28 cellular contexts compared by ENCODE assay signal in genomic region chr5:91418158-91418557, GRCh38.
"Had no signal": no experiment of that assay in that cellular context is flagged by ENCODE, and none has a peak within 500 bp of the region (broad histone marks: within the 10 kb centered on the region; RNA-seq: fewer than 3 reads in every experiment).

No MANE protein-coding gene starts in this region.

- DNase-seq: activated CD4-positive, alpha-beta memory T cell treated with anti-CD3 and anti-CD28 coated beads for 36 hours; activated CD4-positive, alpha-beta T cell treated with anti-CD3 and anti-CD28 coated beads, Interleukin-2, amount 10 ng/mL, durations not matched to agents 24 days and 14 days; activated CD4-positive, CD25-positive, alpha-beta regulatory T cell treated with anti-CD3 and anti-CD28 coated beads, Interleukin-2, amount 50 U/mL, for 72 hours; activated CD8-positive, alpha-beta memory T cell treated with anti-CD3 and anti-CD28 coated beads, Interleukin-2, amount 50 U/mL, for 4 hours; activated effector memory CD4-positive, alpha-beta T cell treated with anti-CD3 and anti-CD28 coated beads, Interleukin-2, amount 50 U/mL, for 16 hours; activated naive CD4-positive, alpha-beta T cell treated with anti-CD3 and anti-CD28 coated beads for 36 hours; activated T-cell treated with anti-CD3 and anti-CD28 coated beads, Interleukin-2, amount 50 U/mL, for 1 hour; amniotic stem cell; brain microvascular endothelial cell; cortex of kidney; effector memory CD8-positive, alpha-beta T cell; head of caudate nucleus; hippocampal formation; left colon; midbrain; naive thymus-derived CD4-positive, alpha-beta T cell; occipital lobe; posterior cingulate gyrus; right lobe of liver; stimulated activated CD4-positive, alpha-beta T cell treated with anti-CD3 and anti-CD28 coated beads, Interleukin-4, amount 100 ng/mL, for 4 hours; stimulated activated CD8-positive, alpha-beta memory T cell treated with anti-CD3 and anti-CD28 coated beads, Interleukin-4, amount 100 ng/mL, for 48 hours; stimulated activated naive B cell treated with anti-CD40 and anti-IgM and Interleukin-4, amounts not matched to agents 10 μg/mL and 1 μg/mL and 100 μg/mL, for 72 hours; tibial artery; upper lobe of right lung had no signal

- H2AFZ ChIP-seq: neural progenitor cell had no signal

- H3K4me2 ChIP-seq: neural progenitor cell had no signal

- H3K4me3 Mint-ChIP-seq: activated CD4-positive, alpha-beta memory T cell treated with anti-CD3 and anti-CD28 coated beads for 36 hours; activated CD4-positive, alpha-beta T cell treated with anti-CD3 and anti-CD28 coated beads, Interleukin-2, amount 10 ng/mL, durations not matched to agents 24 days and 14 days; activated naive CD4-positive, alpha-beta T cell treated with anti-CD3 and anti-CD28 coated beads for 36 hours; activated T-helper 1 cell treated with anti-CD3 and anti-CD28 coated beads, Interleukin-12 subunit alpha, Interleukin-12 subunit beta, Interleukin-2, Interleukin-4 antibody, amounts not matched to agents 30 ng/mL and 10 ng/mL and 1 ng/mL, durations not matched to agents 14 hours and 24 hours and 36 hours; effector memory CD8-positive, alpha-beta T cell; naive thymus-derived CD4-positive, alpha-beta T cell; neural progenitor cell; stimulated activated naive B cell treated with anti-CD40 and anti-IgM and Interleukin-4, amounts not matched to agents 10 μg/mL and 1 μg/mL and 100 μg/mL, for 72 hours had no signal

- H3K4me3 ChIP-seq: gastroesophageal sphincter, neural progenitor cell, right lobe of liver, suprapubic skin, tibial artery, upper lobe of right lung had no signal

- H3K4me1 Mint-ChIP-seq: activated CD4-positive, alpha-beta T cell treated with anti-CD3 and anti-CD28 coated beads, Interleukin-2, amount 10 ng/mL, durations not matched to agents 24 days and 14 days; stimulated activated naive B cell treated with anti-CD40 and anti-IgM and Interleukin-4, amounts not matched to agents 10 μg/mL and 1 μg/mL and 100 μg/mL, for 72 hours had no signal

- H3K9me3 ChIP-seq: gastroesophageal sphincter, right lobe of liver, suprapubic skin, tibial artery, upper lobe of right lung had no signal

- H3K27me3 ChIP-seq: brain microvascular endothelial cell, gastroesophageal sphincter, neural progenitor cell, right lobe of liver, suprapubic skin, tibial artery, upper lobe of right lung had no signal

- H3K9me3 Mint-ChIP-seq: activated CD4-positive, alpha-beta memory T cell treated with anti-CD3 and anti-CD28 coated beads for 36 hours; activated CD4-positive, alpha-beta T cell treated with anti-CD3 and anti-CD28 coated beads, Interleukin-2, amount 10 ng/mL, durations not matched to agents 24 days and 14 days; activated naive CD4-positive, alpha-beta T cell treated with anti-CD3 and anti-CD28 coated beads for 36 hours; activated T-helper 1 cell treated with anti-CD3 and anti-CD28 coated beads, Interleukin-12 subunit alpha, Interleukin-12 subunit beta, Interleukin-2, Interleukin-4 antibody, amounts not matched to agents 30 ng/mL and 10 ng/mL and 1 ng/mL, durations not matched to agents 14 hours and 24 hours and 36 hours; effector memory CD8-positive, alpha-beta T cell; naive thymus-derived CD4-positive, alpha-beta T cell; neural progenitor cell; stimulated activated naive B cell treated with anti-CD40 and anti-IgM and Interleukin-4, amounts not matched to agents 10 μg/mL and 1 μg/mL and 100 μg/mL, for 72 hours had no signal

- ATAC-seq: effector memory CD8-positive, alpha-beta T cell; gastroesophageal sphincter; left colon; naive thymus-derived CD4-positive, alpha-beta T cell; stimulated activated naive B cell treated with anti-CD40 and anti-IgM and Interleukin-4, amounts not matched to agents 10 μg/mL and 1 μg/mL and 100 μg/mL, for 72 hours; upper lobe of right lung had no signal

- H3K36me3 Mint-ChIP-seq: activated CD4-positive, alpha-beta memory T cell treated with anti-CD3 and anti-CD28 coated beads for 36 hours; naive thymus-derived CD4-positive, alpha-beta T cell; neural progenitor cell; stimulated activated naive B cell treated with anti-CD40 and anti-IgM and Interleukin-4, amounts not matched to agents 10 μg/mL and 1 μg/mL and 100 μg/mL, for 72 hours had no signal

- H3K4me1 ChIP-seq: gastroesophageal sphincter, suprapubic skin, tibial artery, upper lobe of right lung had no signal

- H3K36me3 ChIP-seq: brain microvascular endothelial cell, gastroesophageal sphincter, neural progenitor cell, right lobe of liver, suprapubic skin, tibial artery, upper lobe of right lung had no signal

- H3K9ac ChIP-seq: neural progenitor cell had no signal

- H3K27ac Mint-ChIP-seq: activated CD4-positive, alpha-beta memory T cell treated with anti-CD3 and anti-CD28 coated beads for 36 hours; activated CD4-positive, alpha-beta T cell treated with anti-CD3 and anti-CD28 coated beads, Interleukin-2, amount 10 ng/mL, durations not matched to agents 24 days and 14 days; activated naive CD4-positive, alpha-beta T cell treated with anti-CD3 and anti-CD28 coated beads for 36 hours; activated T-helper 1 cell treated with anti-CD3 and anti-CD28 coated beads, Interleukin-12 subunit alpha, Interleukin-12 subunit beta, Interleukin-2, Interleukin-4 antibody, amounts not matched to agents 30 ng/mL and 10 ng/mL and 1 ng/mL, durations not matched to agents 14 hours and 24 hours and 36 hours; effector memory CD8-positive, alpha-beta T cell; neural progenitor cell; stimulated activated naive B cell treated with anti-CD40 and anti-IgM and Interleukin-4, amounts not matched to agents 10 μg/mL and 1 μg/mL and 100 μg/mL, for 72 hours had no signal

- H3K27ac ChIP-seq: brain microvascular endothelial cell, gastroesophageal sphincter, neural progenitor cell, right lobe of liver, suprapubic skin, tibial artery, upper lobe of right lung had no signal
